3 cellular contexts compared by ENCODE assay signal in the genomic region with DNA sequence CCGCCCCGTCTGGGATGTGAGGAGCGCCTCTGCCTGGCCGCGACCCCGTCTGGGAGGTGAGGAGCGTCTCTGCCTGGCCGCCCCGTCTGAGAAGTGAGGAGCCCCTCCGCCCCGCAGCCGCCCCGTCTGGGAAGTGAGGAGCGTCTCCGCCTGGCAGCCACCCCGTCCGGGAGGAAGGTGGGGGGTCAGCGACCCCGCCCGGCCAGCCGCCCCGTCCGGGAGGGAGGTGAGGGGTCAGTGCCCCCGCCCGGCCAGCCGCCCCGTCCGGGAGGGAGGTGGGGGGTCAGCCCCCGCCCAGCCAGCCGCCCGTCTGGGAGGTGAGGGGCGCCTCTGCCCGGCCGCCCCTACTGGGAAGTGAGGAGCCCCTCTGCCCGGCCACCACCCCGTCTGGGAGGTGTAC. TPM values are rescaled to one million over a fixed set of nuclear protein-coding genes. Genes with fewer than 3 reads are reported as not detected.
"Had no signal": no experiment of that assay in that cellular context is flagged by ENCODE, and none has a peak within 500 bp of the region (broad histone marks: within the 10 kb centered on the region; RNA-seq: fewer than 3 reads in every experiment).

No MANE protein-coding gene starts in this region.

RNA-seq across cellular contexts. Expression of gene PDE6G, which starts 38.0 kb away (rescaled TPM):
- total RNA-seq: LHCN-M2, MCF 10A, NCI-H460 had no signal
